14 cellular contexts compared by ENCODE assay signal in genomic region chr1:33334081-33334552, GRCh38. TPM values are rescaled to one million over a fixed set of nuclear protein-coding genes. Genes with fewer than 3 reads are reported as not detected.
DNase-seq lines count a peak whose midpoint lies in the region; ATAC-seq and TF ChIP-seq lines count a peak whose summit lies in the region.
"Had no signal": no experiment of that assay in that cellular context is flagged by ENCODE, and none has a peak within 500 bp of the region (broad histone marks: within the 10 kb centered on the region; RNA-seq: fewer than 3 reads in every experiment).

No MANE protein-coding gene starts in this region.

- intact Hi-C loops in Right ventricle myocardium inferior (cut with DNase I) = no loop called here
- intact Hi-C loops in cardiac septum (cut with DNase I) = loop anchor here (5.0 kb wide), 2 partner anchors 33 to 37 kb away; no protein-coding TSS in a partner anchor
- intact Hi-C loops in prostate gland (cut with DNase I) = loop anchor here (5.0 kb wide), 1 partner anchor 77 kb away; the partner anchor contains the start of gene ZNF362

- H3K4me1 Mint-ChIP-seq in stimulated activated naive CD8-positive, alpha-beta T cell treated with anti-CD3 and anti-CD28 coated beads, Interleukin-15, amount 100 ng/mL, for 72 hours = peaks cover 38% of the 10 kb centered on the region

- H3K9me3 ChIP-seq in right atrium auricular region = no peaks in the 10 kb centered on the region
- no peaks in the 10 kb centered on the region for H3K9me3 ChIP-seq in prostate gland
- H3K9me3 ChIP-seq: MG63 had no signal

- H3K27ac ChIP-seq in right atrium auricular region (peak overlapping the region; percentile 71 to 99), prostate gland (peak overlapping the region; percentile 50 to 57)
- H3K27ac ChIP-seq: cardiac muscle cell had no signal

- H3K27me3 ChIP-seq in right atrium auricular region (no peaks in the 10 kb centered on the region), prostate gland (replicated peaks; ENCODE audit: insufficient read depth) (no peaks in the 10 kb centered on the region)
- H3K27me3 ChIP-seq: cardiac muscle cell, MG63 had no signal

- DNase-seq in Right ventricle myocardium inferior (ENCODE audit: missing footprints) (no peak), cardiac septum (ENCODE audit: low spot score) (no peak), right atrium auricular region (ENCODE audit: low spot score) (peak; percentile 95), prostate gland (ENCODE audit: low spot score) (no peak), ACHN (no peak), NCI-H2171 treated with DMSO at 0.1 percent for 48 hours (lab: John Stamatoyannopoulos, UW) (no peak), kidney glomerular epithelial cell (lab: John Stamatoyannopoulos, UW) (no peak)
- DNase-seq in stimulated activated naive CD8-positive, alpha-beta T cell treated with anti-CD3 and anti-CD28 coated beads, Interleukin-15, amount 100 ng/mL, for 72 hours = no peak
- DNase-seq: 8988T, EL, MG63, T-helper 1 cell had no signal

- no peak for TF ChIP-seq CTCF in right atrium auricular region (IDR thresholded peaks at IDR 0.05)
- no peak for TF ChIP-seq CTCF in prostate gland (IDR thresholded peaks at IDR 0.05)

- H3K4me1 ChIP-seq in right atrium auricular region = peaks cover 0 to 84% of the 10 kb centered on the region in 2 donors
- H3K4me1 ChIP-seq in prostate gland (replicated peaks) = peaks cover 3% of the 10 kb centered on the region

- no peak overlapping the region for H3K27ac Mint-ChIP-seq in stimulated activated naive CD8-positive, alpha-beta T cell treated with anti-CD3 and anti-CD28 coated beads, Interleukin-15, amount 100 ng/mL, for 72 hours

- WGBS in prostate gland = 36% methylated on average over 17 of the region's 17 CpGs

- H3K4me3 ChIP-seq in right atrium auricular region = peak overlapping the region in 1 of 2 donors; percentile 2
- no peak overlapping the region for H3K4me3 ChIP-seq in prostate gland
- H3K4me3 ChIP-seq: cardiac muscle cell, MG63 had no signal

- no peaks in the 10 kb centered on the region for H3K9me3 Mint-ChIP-seq in stimulated activated naive CD8-positive, alpha-beta T cell treated with anti-CD3 and anti-CD28 coated beads, Interleukin-15, amount 100 ng/mL, for 72 hours

- H3K36me3 ChIP-seq in right atrium auricular region (peaks cover 60% of the 10 kb centered on the region), prostate gland (peaks cover 5 to 6% of the 10 kb centered on the region in 2 donors)

- in situ Hi-C loops in ACHN (cut with HindIII; ENCODE audit: low pct_ligation_motif_present, low pct_unique_long_range_greater_than_20kb, low sequenced_read_pairs) = no loop called here

- peak; percentile 27 for ATAC-seq in Right ventricle myocardium inferior
- no peak for ATAC-seq in stimulated activated naive CD8-positive, alpha-beta T cell treated with anti-CD3 and anti-CD28 coated beads, Interleukin-15, amount 100 ng/mL, for 72 hours

- H3K27me3 Mint-ChIP-seq in stimulated activated naive CD8-positive, alpha-beta T cell treated with anti-CD3 and anti-CD28 coated beads, Interleukin-15, amount 100 ng/mL, for 72 hours = no peaks in the 10 kb centered on the region

- no peak overlapping the region for H3K4me3 Mint-ChIP-seq in stimulated activated naive CD8-positive, alpha-beta T cell treated with anti-CD3 and anti-CD28 coated beads, Interleukin-15, amount 100 ng/mL, for 72 hours

- no peak for TF ChIP-seq POLR2A in prostate gland (IDR thresholded peaks at IDR 0.05)

RNA-seq across cellular contexts. Expression of gene A3GALT2, which starts 13.2 kb away (rescaled TPM):
- total RNA-seq in Right ventricle myocardium inferior = not detected
- total RNA-seq in cardiac septum = not detected
- not detected for total RNA-seq in right atrium auricular region
- total RNA-seq in prostate gland = under 1 TPM in 1 of 2 donors, not detected in 1; 0.46 TPM
- total RNA-seq: cardiac muscle cell, renal cortical epithelial cell had no signal
